Comparison of ENCODE assay signal across 8 cellular contexts in the genomic region with DNA sequence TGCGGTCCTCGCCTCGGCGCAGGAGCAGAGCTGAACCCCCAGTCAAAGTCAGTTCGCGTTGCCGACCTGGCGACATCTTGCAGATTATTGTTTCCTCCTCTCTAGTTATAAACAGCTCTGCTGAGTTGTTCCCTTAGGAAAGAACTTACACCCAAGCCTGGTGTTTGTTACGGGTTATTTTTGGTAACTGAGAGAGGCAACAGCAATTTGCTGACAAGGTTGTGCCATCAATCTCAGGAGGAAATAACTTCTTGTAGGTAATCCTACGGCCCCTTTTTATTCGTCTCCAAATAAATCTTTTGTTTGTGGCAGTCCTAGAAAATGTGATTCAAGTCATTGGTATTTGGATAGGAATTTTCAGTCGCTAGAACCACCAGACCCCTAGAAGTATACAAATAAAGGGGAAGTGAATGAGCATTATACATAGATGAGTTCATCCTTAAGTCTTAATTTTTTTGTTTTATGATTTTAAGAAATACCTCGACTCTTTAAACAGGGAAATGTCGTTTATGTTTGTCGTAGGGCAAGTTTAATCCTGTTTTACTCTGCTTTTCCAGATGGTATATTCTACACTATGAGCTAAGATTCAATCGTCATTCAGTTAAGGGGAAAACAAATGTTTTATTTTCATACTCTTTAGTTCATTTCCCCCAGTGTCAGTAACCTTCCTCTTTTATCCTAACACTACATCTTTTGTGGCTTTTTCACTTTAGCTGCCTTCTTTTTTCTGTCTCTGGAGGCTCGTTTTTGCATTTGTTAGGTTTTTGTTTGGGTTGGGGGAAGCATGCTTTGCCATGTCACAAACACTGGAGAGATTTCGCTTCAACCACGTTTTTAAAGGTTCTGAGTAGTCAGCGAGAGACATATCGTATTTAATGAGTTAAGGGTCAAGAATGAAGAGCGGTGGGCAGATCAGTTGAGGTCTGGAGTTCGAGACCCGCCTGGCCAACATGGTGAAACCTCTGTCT. TPM values are rescaled to one million over a fixed set of nuclear protein-coding genes. Genes with fewer than 3 reads are reported as not detected.
DNase-seq lines count a peak whose midpoint lies in the region; ATAC-seq, FAIRE-seq and TF ChIP-seq lines count a peak whose summit lies in the region.

No MANE protein-coding gene starts in this region.

- H3K27ac Mint-ChIP-seq in memory B cell = peak overlapping the region; percentile 45

- intact Hi-C loops in colonic mucosa (cut with DNase I) = no loop called here

- H3K79me2 ChIP-seq in ACC112 (ENCODE audit: control insufficient read depth, insufficient read depth, low read length, unreplicated experiment) = peaks cover 7% of the 10 kb centered on the region

- TF ChIP-seq CTCF in Peyer's patch (IDR thresholded peaks at IDR 0.05) = no peak
- no peak for TF ChIP-seq CTCF in colonic mucosa (IDR thresholded peaks at IDR 0.05)

- no peaks in the 10 kb centered on the region for H3K9me3 ChIP-seq in Peyer's patch
- no peaks in the 10 kb centered on the region for H3K9me3 ChIP-seq in colonic mucosa

- H3K36me3 ChIP-seq in ACC112 (ENCODE audit: insufficient read depth, low read length) (0 out of 2 replicates have a peak, but pooled peaks cover 7% of the 10 kb centered on the region), Peyer's patch (no peaks in the 10 kb centered on the region), colonic mucosa (no peaks in the 10 kb centered on the region)

- H3K9ac ChIP-seq in colonic mucosa (ENCODE audit: low read depth in 2 of 2, low read length in 2 of 2) = peak overlapping the region; percentile 86 to 88

- DNase-seq in GM03348 (ENCODE audit: low spot score) = peak; percentile 16
- no peak for DNase-seq in Peyer's patch
- no peak for DNase-seq in colonic mucosa
- no peak for DNase-seq in memory B cell (ENCODE audit: low spot score in 2 of 2)
- DNase-seq in urothelium cell line (ENCODE audit: low spot score) = peak; percentile 10

- H3K27ac ChIP-seq in ACC112 (ENCODE audit: low read depth, low read length) (peak overlapping the region; percentile 39; the same call in 1 of the 2 replicates), Peyer's patch (peak overlapping the region; percentile 63 to 90 (median 84)), colonic mucosa (peak overlapping the region; percentile 84)

- no peaks in the 10 kb centered on the region for H3K9me3 Mint-ChIP-seq in memory B cell

- FAIRE-seq in urothelium cell line (lab: Jason Lieb, UNC) = no peak

- H3K4me1 Mint-ChIP-seq in memory B cell = peaks cover 10% of the 10 kb centered on the region

- H3K4me1 ChIP-seq in ACC112 (ENCODE audit: control insufficient read depth, insufficient read depth, low read length, unreplicated experiment) (no peaks in the 10 kb centered on the region), Peyer's patch (no peaks in the 10 kb centered on the region), colonic mucosa (peaks cover 2% of the 10 kb centered on the region)

- H3K27me3 Mint-ChIP-seq in memory B cell = no peaks in the 10 kb centered on the region

- H3K27me3 ChIP-seq in ACC112 (ENCODE audit: insufficient read depth, low read length) = no peaks in the 10 kb centered on the region
- no peaks in the 10 kb centered on the region for H3K27me3 ChIP-seq in Peyer's patch
- H3K27me3 ChIP-seq in colonic mucosa = no peaks in the 10 kb centered on the region

- ATAC-seq in memory B cell (ENCODE audit: low read depth) (no peak), GM21423 (IDR thresholded peaks at IDR 0.05; ENCODE audit: unreplicated experiment) (no peak), GM19328 (IDR thresholded peaks at IDR 0.05; ENCODE audit: unreplicated experiment) (no peak)

- H3K4me3 ChIP-seq in ACC112 (ENCODE audit: low read depth, low read length) (peak overlapping the region; percentile 85), Peyer's patch (peak overlapping the region; percentile 61 to 96 (median 77)), colonic mucosa (peak overlapping the region; percentile 91)

- TF ChIP-seq POLR2A in Peyer's patch (IDR thresholded peaks at IDR 0.05) = no peak

- H2AFZ ChIP-seq in ACC112 (ENCODE audit: low read length, unreplicated experiment) = peak overlapping the region; percentile 68

- H3K4me3 Mint-ChIP-seq in memory B cell = peak overlapping the region; percentile 59

- H3K36me3 Mint-ChIP-seq in memory B cell = peaks cover 4% of the 10 kb centered on the region

RNA-seq across cellular contexts. Expression of a gene that starts 1.2 kb away (rescaled TPM):
- total RNA-seq in Peyer's patch = 10 to 100 TPM in 2 of 4 donors, 1 to 10 TPM in 2; 6.1 to 17.3 (median 9.3) TPM
- 10 to 100 TPM; 19.2 to 24.2 TPM for total RNA-seq in colonic mucosa

RNA-seq across cellular contexts. Expression of a gene that starts 29.2 kb away (rescaled TPM):
- total RNA-seq in Peyer's patch (not detected), colonic mucosa (under 1 TPM in 1 of 2 donors, not detected in 1; 0.35 TPM)

Comparison
In these comparisons a context has a peak if more than half of its experiments do, and no peak if none do; other contexts are left out.
1. DNase-seq: peak in GM03348 (single experiment) and urothelium cell line (single experiment); none in Peyer's patch (0 of 3), colonic mucosa (single experiment) and memory B cell (0 of 2).
2. Peak in every context shown above with its lines, with median percentiles within 50 percentile points of each other: H3K27ac ChIP-seq and H3K4me3 ChIP-seq.